ENCODE assay signal across 7 cellular contexts in the genomic region with DNA sequence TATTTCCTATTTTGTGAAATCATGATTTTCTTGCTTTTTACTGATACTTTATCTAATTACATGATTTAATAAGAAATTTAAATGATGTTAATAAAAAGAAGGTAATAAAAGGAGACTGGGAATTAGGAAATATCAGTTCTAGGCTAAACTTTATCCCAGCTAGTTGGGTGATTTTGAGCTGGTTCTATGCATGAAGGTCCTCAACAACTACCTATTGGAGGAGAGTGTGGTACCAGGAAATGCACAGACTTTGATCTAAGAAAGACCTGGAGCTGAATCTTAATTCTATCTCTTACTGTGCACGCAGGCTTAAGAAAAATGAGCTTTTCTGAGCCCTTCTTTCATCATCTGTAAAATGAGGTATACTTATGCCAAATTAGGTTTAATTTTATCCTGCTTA.
"Had no signal": no experiment of that assay in that cellular context is flagged by ENCODE, and none has a peak within 500 bp of the region (broad histone marks: within the 10 kb centered on the region; RNA-seq: fewer than 3 reads in every experiment).

No MANE protein-coding gene starts in this region.

- H3K27ac Mint-ChIP-seq: GM23338, HFFc6, IgD-negative memory B cell had no signal

- H3K27ac ChIP-seq: HL-60 had no signal

- H3K4me3 Mint-ChIP-seq: GM23338, H9, HFFc6, IgD-negative memory B cell had no signal

- ATAC-seq: GM23338, HepG2 had no signal

- H3K4me3 ChIP-seq: GM23338 had no signal

- DNase-seq: H9, HCEC 1CT, HFFc6 had no signal

- H3K9me3 Mint-ChIP-seq: GM23338, H9, HFFc6, IgD-negative memory B cell had no signal
